In the genomic region with DNA sequence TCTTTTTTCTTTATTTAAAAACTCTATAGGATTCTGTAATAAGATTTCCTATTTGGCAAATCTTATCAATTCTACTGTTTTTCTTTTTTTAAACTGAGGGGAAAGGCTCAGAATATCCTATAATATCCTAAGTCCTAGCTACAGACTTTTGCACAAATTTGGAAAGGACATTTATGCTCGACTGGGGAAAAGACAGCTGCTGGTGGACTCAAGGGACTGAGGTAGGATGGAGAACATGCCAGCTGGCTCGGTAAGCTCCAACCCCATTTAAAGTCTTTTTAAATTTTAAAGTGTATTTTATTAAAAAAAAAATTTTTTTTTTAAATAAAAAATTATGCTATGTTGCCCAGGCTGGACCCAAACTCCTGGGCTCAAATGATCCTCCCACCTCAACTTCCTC, we compare ENCODE assay signal across 9 cellular contexts. TPM values are rescaled to one million over a fixed set of nuclear protein-coding genes. Genes with fewer than 3 reads are reported as not detected.
"Had no signal": no experiment of that assay in that cellular context is flagged by ENCODE, and none has a peak within 500 bp of the region (broad histone marks: within the 10 kb centered on the region; RNA-seq: fewer than 3 reads in every experiment).

No MANE protein-coding gene starts in this region.

- H3K27me3 Mint-ChIP-seq: IgD-negative memory B cell had no signal

- H3K4me3 ChIP-seq: GM23248, HAP-1 had no signal

- H3K27ac ChIP-seq: GM23248, HL-60 had no signal

- H3K4me3 Mint-ChIP-seq: HFFc6, IgD-negative memory B cell had no signal

- H3K4me1 Mint-ChIP-seq: IgD-negative memory B cell had no signal

- H2AFZ ChIP-seq: GM23248 had no signal

- ATAC-seq: HCT116, HepG2 had no signal

- H3K9me3 Mint-ChIP-seq: HFFc6, IgD-negative memory B cell had no signal

- H3K9ac ChIP-seq: GM23248 had no signal

- H3K27ac Mint-ChIP-seq: HFFc6, IgD-negative memory B cell had no signal

- H3K9me3 ChIP-seq: HAP-1 had no signal

- DNase-seq: GM23248, GOT3, H7, HFFc6 had no signal

RNA-seq across cellular contexts. Expression of a gene that starts 46.5 kb away (rescaled TPM):
- polyA plus RNA-seq: GM23248, IgD-negative memory B cell had no signal
